Comparison of ENCODE assay signal across 15 cellular contexts in the genomic region with DNA sequence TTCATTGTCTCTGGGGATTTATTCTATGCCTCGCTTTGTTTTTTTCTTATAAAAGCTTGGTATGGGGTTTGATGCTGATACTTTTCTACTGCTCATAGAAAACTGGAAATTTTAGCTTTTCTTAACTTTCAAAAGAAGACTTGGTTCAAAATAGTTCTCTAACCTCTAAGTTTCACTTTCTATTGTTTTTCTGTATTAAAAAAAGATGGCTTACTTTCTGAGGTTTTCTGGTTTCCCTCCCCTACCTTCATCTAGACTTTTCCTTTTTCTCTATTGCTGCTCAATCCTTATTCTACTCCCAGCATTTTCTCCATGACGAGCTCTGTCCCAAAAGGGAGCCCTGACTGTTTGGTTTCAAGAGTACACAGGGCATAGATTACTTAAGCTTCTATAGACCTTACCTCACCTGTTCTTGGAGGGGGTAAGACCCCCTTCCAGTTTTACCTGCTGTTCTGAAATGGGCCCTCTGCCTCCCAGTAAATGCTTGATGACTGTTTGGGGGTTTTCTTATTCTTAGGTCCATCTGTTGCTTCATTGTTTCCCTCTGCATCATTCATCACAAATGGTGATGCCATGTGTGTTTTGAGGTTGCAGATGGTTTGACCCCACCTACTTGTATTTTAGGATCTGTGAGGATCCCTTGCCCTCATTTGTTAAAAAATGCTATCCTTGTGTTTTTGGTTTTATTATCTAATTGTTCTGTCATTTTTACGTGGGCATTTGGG. TPM values are rescaled to one million over a fixed set of nuclear protein-coding genes. Genes with fewer than 3 reads are reported as not detected.
A peak's percentile ranks its signal among the peaks of the same experiment; 100 is the strongest.
DNase-seq lines count a peak whose midpoint lies in the region; ATAC-seq and TF ChIP-seq lines count a peak whose summit lies in the region.
"Had no signal": no experiment of that assay in that cellular context is flagged by ENCODE, and none has a peak within 500 bp of the region (broad histone marks: within the 10 kb centered on the region; RNA-seq: fewer than 3 reads in every experiment).

No MANE protein-coding gene starts in this region.

- no peaks in the 10 kb centered on the region for H3K9me3 Mint-ChIP-seq in immature natural killer cell
- H3K9me3 Mint-ChIP-seq: dendritic cell treated with granulocyte-macrophage colony-stimulating factor and Interleukin-4, amounts not matched to agents 40 ng/mL and 50 ng/mL, for 4 days; nephron progenitor cell had no signal

- 95% methylated on average over 3 of the region's 3 CpGs for WGBS in suprapubic skin

- peak overlapping the region; percentile 48 to 89 (median 78) for H3K27ac Mint-ChIP-seq in immature natural killer cell
- H3K27ac Mint-ChIP-seq: dendritic cell treated with granulocyte-macrophage colony-stimulating factor and Interleukin-4, amounts not matched to agents 40 ng/mL and 50 ng/mL, for 4 days; nephron progenitor cell had no signal

- ATAC-seq in GM18502 (IDR thresholded peaks at IDR 0.05; ENCODE audit: poor library complexity, unreplicated experiment) (peak; percentile 64), GM21423 (IDR thresholded peaks at IDR 0.05; ENCODE audit: unreplicated experiment) (peak; percentile 64), GM18511 (IDR thresholded peaks at IDR 0.05; ENCODE audit: unreplicated experiment) (no peak)

- H3K36me3 ChIP-seq in MM.1S (replicated peaks; ENCODE audit: insufficient read depth, low read length) (no peaks in the 10 kb centered on the region), suprapubic skin (peaks cover 7% of the 10 kb centered on the region)
- H3K36me3 ChIP-seq: transverse colon had no signal

- no peaks in the 10 kb centered on the region for H3K9me2 ChIP-seq in MM.1S (replicated peaks; ENCODE audit: insufficient read depth, low read length)

- peak overlapping the region; percentile 24 for H3K4me2 ChIP-seq in MM.1S (ENCODE audit: low read depth, low read length)

- no peak for TF ChIP-seq EP300 in suprapubic skin (IDR thresholded peaks at IDR 0.05)

- no peaks in the 10 kb centered on the region for H3K79me2 ChIP-seq in MM.1S (ENCODE audit: low read length)

- H3F3A ChIP-seq in MM.1S (ENCODE audit: insufficient read depth, low read length) = peaks cover 11% of the 10 kb centered on the region

- no peak overlapping the region for H2AFZ ChIP-seq in MM.1S (ENCODE audit: low read length)

- no peaks in the 10 kb centered on the region for H3K9me3 ChIP-seq in MM.1S (replicated peaks; ENCODE audit: insufficient read depth, low read length)
- no peaks in the 10 kb centered on the region for H3K9me3 ChIP-seq in suprapubic skin
- H3K9me3 ChIP-seq: transverse colon had no signal

- peak; percentile 54 for DNase-seq in MM.1S
- DNase-seq in immature natural killer cell = no peak
- DNase-seq in A172 (ENCODE audit: low spot score) = no peak
- DNase-seq in suprapubic skin (ENCODE audit: low spot score in 2 of 2) = no peak
- DNase-seq in inferior parietal cortex (ENCODE audit: extremely low spot score) = no peak
- DNase-seq: foreskin melanocyte, kidney, NCI-H1417, nephron progenitor cell, transverse colon had no signal

- H3K4me1 Mint-ChIP-seq in immature natural killer cell = peaks cover 11% of the 10 kb centered on the region in 2 donors
- H3K4me1 Mint-ChIP-seq: nephron progenitor cell had no signal

- peaks cover 13% of the 10 kb centered on the region for H3K4me1 ChIP-seq in MM.1S (ENCODE audit: low read length)
- no peaks in the 10 kb centered on the region for H3K4me1 ChIP-seq in suprapubic skin
- H3K4me1 ChIP-seq: transverse colon had no signal

- peaks cover 4 to 18% (median 5%) of the 10 kb centered on the region in 3 donors for H3K36me3 Mint-ChIP-seq in immature natural killer cell

- no peak overlapping the region for H3K4me3 ChIP-seq in MM.1S (ENCODE audit: low read length)
- H3K4me3 ChIP-seq in suprapubic skin = no peak overlapping the region
- H3K4me3 ChIP-seq: SK-N-MC, transverse colon had no signal

- no peak overlapping the region for H3K9ac ChIP-seq in MM.1S (ENCODE audit: low read length)

- H3K27me3 Mint-ChIP-seq in immature natural killer cell (ENCODE audit: low read depth in 3 of 3) = no peaks in the 10 kb centered on the region
- H3K27me3 Mint-ChIP-seq: dendritic cell treated with granulocyte-macrophage colony-stimulating factor and Interleukin-4, amounts not matched to agents 40 ng/mL and 50 ng/mL, for 4 days had no signal

- no peak overlapping the region for H3K27ac ChIP-seq in MM.1S (ENCODE audit: low read length)
- H3K27ac ChIP-seq in suprapubic skin = no peak overlapping the region
- H3K27ac ChIP-seq: SK-N-MC, transverse colon had no signal

- TF ChIP-seq CTCF in MM.1S (IDR thresholded peaks at IDR 0.05; ENCODE audit: low read length) = no peak
- TF ChIP-seq CTCF in suprapubic skin (IDR thresholded peaks at IDR 0.05) = no peak

- peaks cover 52% of the 10 kb centered on the region for H4K20me1 ChIP-seq in MM.1S (ENCODE audit: insufficient read depth, low read length)

- peak overlapping the region in 3 of 5 donors; percentile 2 to 65 (median 47) for H3K4me3 Mint-ChIP-seq in immature natural killer cell
- H3K4me3 Mint-ChIP-seq: dendritic cell treated with granulocyte-macrophage colony-stimulating factor and Interleukin-4, amounts not matched to agents 40 ng/mL and 50 ng/mL, for 4 days; nephron progenitor cell had no signal

- no peak for TF ChIP-seq POLR2A in suprapubic skin (IDR thresholded peaks at IDR 0.05)

- H3K27me3 ChIP-seq in MM.1S (replicated peaks; ENCODE audit: insufficient read depth, low read length) = peaks cover 80% of the 10 kb centered on the region
- no peaks in the 10 kb centered on the region for H3K27me3 ChIP-seq in suprapubic skin
- H3K27me3 ChIP-seq: transverse colon had no signal

RNA-seq across cellular contexts. Expression of gene DNHD1, which starts 29.5 kb away (rescaled TPM):
- 1 to 10 TPM in 1 of 3 donors, under 1 TPM in 2; 0.74 to 1.3 (median 0.86) TPM for polyA plus RNA-seq in immature natural killer cell
- total RNA-seq in A172 (2014; rRNA removed; shearing (Covaris generic)) = 1.9 and 3.0 TPM in 2 replicates
- 10 to 100 TPM in 2 of 4 donors, 1 to 10 TPM in 2; 6.2 to 32.0 (median 9.6) TPM for total RNA-seq in suprapubic skin

RNA-seq across cellular contexts. Expression of gene TIMM10B, which starts 45.3 kb away (rescaled TPM):
- 10 to 100 TPM; 33.9 to 41.6 (median 35.2) TPM for polyA plus RNA-seq in immature natural killer cell
- total RNA-seq in A172 (2014; rRNA removed; shearing (Covaris generic)) = 32.4 and 58.1 TPM in 2 replicates
- total RNA-seq in suprapubic skin = 10 to 100 TPM; 23.0 to 54.6 (median 32.0) TPM

RNA-seq across cellular contexts. Expression of gene ARFIP2, which starts 45.4 kb away (rescaled TPM):
- polyA plus RNA-seq in immature natural killer cell = 10 to 100 TPM; 34.2 to 39.9 (median 35.0) TPM
- total RNA-seq in A172 (2014; rRNA removed; shearing (Covaris generic)) = 68.6 and 68.7 TPM in 2 replicates
- 10 to 100 TPM; 66.3 to 87.5 (median 83.4) TPM for total RNA-seq in suprapubic skin

RNA-seq across cellular contexts. Expression of gene TRIM3, which starts 52.8 kb away (rescaled TPM):
- polyA plus RNA-seq in immature natural killer cell = 1 to 10 TPM; 1.8 to 5.0 (median 2.9) TPM
- 27.3 and 32.8 TPM in 2 replicates for total RNA-seq in A172 (2014; rRNA removed; shearing (Covaris generic))
- 10 to 100 TPM; 20.0 to 40.2 (median 32.2) TPM for total RNA-seq in suprapubic skin
